Comparison of ENCODE assay signal across 22 cellular contexts in the genomic region with DNA sequence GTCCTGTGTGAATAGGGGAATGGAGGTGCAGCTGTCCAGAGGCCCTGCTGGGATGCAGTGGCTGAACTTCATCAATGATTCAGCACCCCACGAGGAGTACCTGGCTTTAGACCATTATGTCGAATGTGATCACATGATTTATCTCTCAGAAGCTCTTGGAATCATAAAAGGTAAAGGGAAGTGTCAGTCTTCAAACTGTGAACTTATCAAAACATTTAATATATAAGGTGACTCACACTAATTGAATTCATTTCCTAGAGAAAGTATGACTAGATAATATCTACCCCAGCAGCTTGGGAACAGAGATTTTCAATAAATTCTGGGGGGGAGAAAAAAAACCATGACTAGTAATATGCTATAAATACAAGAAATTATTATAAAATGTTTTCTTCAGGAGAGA.
"Had no signal": no experiment of that assay in that cellular context is flagged by ENCODE, and none has a peak within 500 bp of the region (broad histone marks: within the 10 kb centered on the region; RNA-seq: fewer than 3 reads in every experiment).

No MANE protein-coding gene starts in this region.

- H3K4me1 ChIP-seq: gastrocnemius medialis, transverse colon had no signal

- H3K4me3 ChIP-seq: gastrocnemius medialis, mucosa of descending colon, transverse colon had no signal

- H3K27me3 Mint-ChIP-seq: activated naive CD8-positive, alpha-beta T cell treated with anti-CD3 and anti-CD28 coated beads for 36 hours had no signal

- ATAC-seq: esophagus mucosa; gastrocnemius medialis; mucosa of descending colon; sciatic nerve; stimulated activated naive B cell treated with anti-CD40 and anti-IgM and Interleukin-4, amounts not matched to agents 10 μg/mL and 1 μg/mL and 100 μg/mL, for 72 hours had no signal

- DNase-seq: activated CD4-positive, alpha-beta T cell treated with anti-CD3 and anti-CD28 coated beads for 1 hour; activated CD4-positive, alpha-beta T cell treated with anti-CD3 and anti-CD28 coated beads, Interleukin-2, amount 50 U/mL, for 1 hour; activated CD8-positive, alpha-beta memory T cell treated with anti-CD3 and anti-CD28 coated beads for 24 hours; activated CD8-positive, alpha-beta memory T cell treated with anti-CD3 and anti-CD28 coated beads, Interleukin-2, amount 50 U/mL, for 48 hours; activated naive CD4-positive, alpha-beta T cell treated with Interleukin-2 at 50 U/mL for 16 hours; activated naive CD8-positive, alpha-beta T cell treated with anti-CD3 and anti-CD28 coated beads for 36 hours; activated T-cell treated with anti-CD3 and anti-CD28 coated beads, Interleukin-2, amount 50 U/mL, for 48 hours; cortex of kidney; gastrocnemius medialis; head of caudate nucleus; hypothalamus; left cardiac atrium; mesendoderm; mucosa of descending colon; naive B cell; nucleus accumbens; small intestine; stimulated activated naive B cell treated with anti-CD40 and anti-IgM and Interleukin-4, amounts not matched to agents 10 μg/mL and 1 μg/mL and 100 μg/mL, for 72 hours; transverse colon had no signal

- H3K27ac Mint-ChIP-seq: activated naive CD8-positive, alpha-beta T cell treated with anti-CD3 and anti-CD28 coated beads for 36 hours; naive B cell; stimulated activated naive B cell treated with anti-CD40 and anti-IgM and Interleukin-4, amounts not matched to agents 10 μg/mL and 1 μg/mL and 100 μg/mL, for 72 hours had no signal

- H3K36me3 ChIP-seq: gastrocnemius medialis, transverse colon had no signal

- H3K9me3 ChIP-seq: gastrocnemius medialis, mucosa of descending colon, transverse colon had no signal

- H3K9me3 Mint-ChIP-seq: activated naive CD8-positive, alpha-beta T cell treated with anti-CD3 and anti-CD28 coated beads for 36 hours; naive B cell; stimulated activated naive B cell treated with anti-CD40 and anti-IgM and Interleukin-4, amounts not matched to agents 10 μg/mL and 1 μg/mL and 100 μg/mL, for 72 hours had no signal

- H3K27me3 ChIP-seq: gastrocnemius medialis, transverse colon had no signal

- H3K4me1 Mint-ChIP-seq: activated naive CD8-positive, alpha-beta T cell treated with anti-CD3 and anti-CD28 coated beads for 36 hours; naive B cell; stimulated activated naive B cell treated with anti-CD40 and anti-IgM and Interleukin-4, amounts not matched to agents 10 μg/mL and 1 μg/mL and 100 μg/mL, for 72 hours had no signal

- H3K27ac ChIP-seq: gastrocnemius medialis, transverse colon, VCaP had no signal

- H3K4me3 Mint-ChIP-seq: activated naive CD8-positive, alpha-beta T cell treated with anti-CD3 and anti-CD28 coated beads for 36 hours; naive B cell; stimulated activated naive B cell treated with anti-CD40 and anti-IgM and Interleukin-4, amounts not matched to agents 10 μg/mL and 1 μg/mL and 100 μg/mL, for 72 hours had no signal
